ENCODE assay signal across 24 cellular contexts in genomic region chr21:46203203-46203600, GRCh38. TPM values are rescaled to one million over a fixed set of nuclear protein-coding genes. Genes with fewer than 3 reads are reported as not detected.
DNase-seq lines count a peak whose midpoint lies in the region; ATAC-seq and TF ChIP-seq lines count a peak whose summit lies in the region.
"Had no signal": no experiment of that assay in that cellular context is flagged by ENCODE, and none has a peak within 500 bp of the region (broad histone marks: within the 10 kb centered on the region; RNA-seq: fewer than 3 reads in every experiment).

No MANE protein-coding gene starts in this region.

- H3K4me1 ChIP-seq in HUES6 (ENCODE audit: control insufficient read depth, insufficient read depth, low read length): peaks cover 5% of the 10 kb centered on the region
- no peaks in the 10 kb centered on the region for H3K4me1 ChIP-seq in psoas muscle
- no peaks in the 10 kb centered on the region for H3K4me1 ChIP-seq in mucosa of descending colon (ENCODE audit: low read depth)
- H3K4me1 ChIP-seq: breast epithelium had no signal

- no peaks in the 10 kb centered on the region for H3K9me3 ChIP-seq in HUES6 (ENCODE audit: control insufficient read depth, insufficient read depth, low read depth, low read length)
- H3K9me3 ChIP-seq in psoas muscle: no peaks in the 10 kb centered on the region
- no peaks in the 10 kb centered on the region for H3K9me3 ChIP-seq in mucosa of descending colon
- H3K9me3 ChIP-seq: breast epithelium had no signal

- no peak for DNase-seq in activated CD4-positive, alpha-beta T cell treated with anti-CD3 and anti-CD28 coated beads, Interleukin-2, amount 10 ng/mL, durations not matched to agents 24 days and 14 days
- DNase-seq in activated CD4-positive, alpha-beta T cell treated with anti-CD3 and anti-CD28 coated beads for 1 hour: no peak
- DNase-seq in endothelial cell (ENCODE audit: low spot score) (no peak), psoas muscle (no peak), mucosa of descending colon (no peak), HFFc6 (no peak)
- DNase-seq: 8988T; activated naive CD4-positive, alpha-beta T cell; activated T-cell treated with anti-CD3 and anti-CD28 coated beads, Interleukin-2, amount 50 U/mL, for 4 hours; AML-193; DMS53; KG1; left colon; midbrain; NCI-H1417 treated with DMSO at 0.1 percent for 48 hours; NCI-H2081 treated with DMSO at 0.1 percent for 48 hours; NCI-H345; NCI-H748 treated with DMSO at 0.1 percent for 48 hours; RPMI8226 had no signal

- H3K27me3 Mint-ChIP-seq in activated CD4-positive, alpha-beta T cell treated with anti-CD3 and anti-CD28 coated beads, Interleukin-2, amount 10 ng/mL, durations not matched to agents 24 days and 14 days: no peaks in the 10 kb centered on the region
- H3K27me3 Mint-ChIP-seq in endothelial cell (ENCODE audit: unreplicated experiment) (peaks cover 2% of the 10 kb centered on the region), HFFc6 (ENCODE audit: insufficient read depth) (no peaks in the 10 kb centered on the region)

- no peaks in the 10 kb centered on the region for H3K9me3 Mint-ChIP-seq in activated CD4-positive, alpha-beta T cell treated with anti-CD3 and anti-CD28 coated beads, Interleukin-2, amount 10 ng/mL, durations not matched to agents 24 days and 14 days
- no peaks in the 10 kb centered on the region for H3K9me3 Mint-ChIP-seq in endothelial cell (ENCODE audit: unreplicated experiment)
- H3K9me3 Mint-ChIP-seq in HFFc6: no peaks in the 10 kb centered on the region
- H3K9me3 Mint-ChIP-seq: activated T-cell treated with anti-CD3 and anti-CD28 coated beads, Interleukin-2, amount 50 U/mL, for 4 hours; nephron had no signal

- no peak overlapping the region for H3K4me3 Mint-ChIP-seq in activated CD4-positive, alpha-beta T cell treated with anti-CD3 and anti-CD28 coated beads, Interleukin-2, amount 10 ng/mL, durations not matched to agents 24 days and 14 days
- H3K4me3 Mint-ChIP-seq in endothelial cell (ENCODE audit: unreplicated experiment): peak overlapping the region; percentile 26
- H3K4me3 Mint-ChIP-seq in HFFc6: no peak overlapping the region
- H3K4me3 Mint-ChIP-seq: activated T-cell treated with anti-CD3 and anti-CD28 coated beads, Interleukin-2, amount 50 U/mL, for 4 hours; nephron had no signal

- H3K4me3 ChIP-seq in HUES6 (ENCODE audit: low read depth, low read length) (no peak overlapping the region), psoas muscle (no peak overlapping the region), mucosa of descending colon (no peak overlapping the region)
- H3K4me3 ChIP-seq: breast epithelium had no signal

- H3K27ac ChIP-seq in HUES6 (ENCODE audit: low read depth, low read length) (peak overlapping the region; percentile 65; the same call in 1 of the 2 replicates), psoas muscle (peak overlapping the region; percentile 1)
- H3K27ac ChIP-seq: breast epithelium had no signal

- H3K4me1 Mint-ChIP-seq in activated CD4-positive, alpha-beta T cell treated with anti-CD3 and anti-CD28 coated beads, Interleukin-2, amount 10 ng/mL, durations not matched to agents 24 days and 14 days: no peaks in the 10 kb centered on the region
- H3K4me1 Mint-ChIP-seq in endothelial cell (ENCODE audit: unreplicated experiment) (peaks cover 2% of the 10 kb centered on the region), HFFc6 (ENCODE audit: low read depth) (peaks cover 15% of the 10 kb centered on the region)
- H3K4me1 Mint-ChIP-seq: nephron had no signal

- H3K27me3 ChIP-seq in HUES6 (ENCODE audit: control insufficient read depth, insufficient read depth, low read length) (no peaks in the 10 kb centered on the region), psoas muscle (ENCODE audit: insufficient read depth in 3 of 3, low read length in 2 of 3) (no peaks in the 10 kb centered on the region)
- H3K27me3 ChIP-seq: breast epithelium had no signal

- H3K36me3 Mint-ChIP-seq in activated CD4-positive, alpha-beta T cell treated with anti-CD3 and anti-CD28 coated beads, Interleukin-2, amount 10 ng/mL, durations not matched to agents 24 days and 14 days (ENCODE audit: low read depth): peaks cover 32% of the 10 kb centered on the region
- peaks cover 47% of the 10 kb centered on the region for H3K36me3 Mint-ChIP-seq in endothelial cell (ENCODE audit: low read depth, unreplicated experiment)
- peaks cover 35% of the 10 kb centered on the region for H3K36me3 Mint-ChIP-seq in HFFc6 (ENCODE audit: low read depth)

- 93 to 98% (median 96%) methylated on average over 8 of the region's 8 CpGs for WGBS in psoas muscle, 3 donors

- H3K36me3 ChIP-seq in HUES6 (ENCODE audit: control insufficient read depth, insufficient read depth, low read length): peaks cover 81% of the 10 kb centered on the region
- peaks cover 0 to 79% of the 10 kb centered on the region in 2 donors for H3K36me3 ChIP-seq in psoas muscle (ENCODE audit: insufficient read depth in 1 of 2, low read depth in 1 of 2)
- H3K36me3 ChIP-seq in mucosa of descending colon (ENCODE audit: low read depth): peaks cover 3% of the 10 kb centered on the region

- H3K9ac ChIP-seq in HUES6 (ENCODE audit: low read length): no peak overlapping the region

- intact Hi-C loops in activated CD4-positive, alpha-beta T cell treated with anti-CD3 and anti-CD28 coated beads, Interleukin-2, amount 10 ng/mL, durations not matched to agents 24 days and 14 days (cut with micrococcal nuclease): no loop called here
- intact Hi-C loops in psoas muscle (cut with DNase I): no loop called here
- intact Hi-C loops in mucosa of descending colon (cut with DNase I, micrococcal nuclease): no loop called here

- TF ChIP-seq CTCF in endothelial cell (IDR thresholded peaks at IDR 0.05; ENCODE audit: unreplicated experiment): no peak
- no peak for TF ChIP-seq CTCF in psoas muscle (IDR thresholded peaks at IDR 0.05)
- no peak for TF ChIP-seq CTCF in mucosa of descending colon (IDR thresholded peaks at IDR 0.05)
- TF ChIP-seq CTCF in HFFc6 (IDR thresholded peaks at IDR 0.05): no peak

- ATAC-seq in psoas muscle (no peak), mucosa of descending colon (no peak), HG02759 (IDR thresholded peaks at IDR 0.05; ENCODE audit: unreplicated experiment) (no peak)
- ATAC-seq: activated CD4-positive, CD25-positive, alpha-beta regulatory T cell treated with anti-CD3 and anti-CD28 coated beads, Interleukin-2, amount 50 U/mL, for 24 hours; activated T-cell treated with anti-CD3 and anti-CD28 coated beads, Interleukin-2, amount 50 U/mL, for 4 hours; left colon had no signal

- H3K27ac Mint-ChIP-seq in activated CD4-positive, alpha-beta T cell treated with anti-CD3 and anti-CD28 coated beads, Interleukin-2, amount 10 ng/mL, durations not matched to agents 24 days and 14 days: peak overlapping the region; percentile 67
- H3K27ac Mint-ChIP-seq in endothelial cell (ENCODE audit: unreplicated experiment) (peak overlapping the region; percentile 98), HFFc6 (no peak overlapping the region)
- H3K27ac Mint-ChIP-seq: nephron had no signal

RNA-seq across cellular contexts. Expression of gene SPATC1L, which starts 18.9 kb away (rescaled TPM):
- 10.8 and 12.0 TPM in 2 replicates for total RNA-seq in activated CD4-positive, alpha-beta T cell treated with anti-CD3 and anti-CD28 coated beads, Interleukin-2, amount 10 ng/mL, durations not matched to agents 24 days and 14 days
- total RNA-seq in endothelial cell (ENCODE audit: unreplicated experiment): 25.3 TPM
- 1 to 10 TPM; 1.9 to 4.6 (median 3.2) TPM for total RNA-seq in psoas muscle
- 1 to 10 TPM; 3.7 to 6.0 (median 4.6) TPM for polyA plus RNA-seq in psoas muscle
- total RNA-seq in mucosa of descending colon: 10 to 100 TPM in 1 of 3 donors, 1 to 10 TPM in 2; 4.6 to 10.9 (median 4.6) TPM
- total RNA-seq in HFFc6 (2021; fragmentation: NEBNext Ultra II Directional; extraction: Animal tissue kit (Norgen Biotek cat#: 25700)): 10 to 100 TPM; 11.3 to 14.7 (median 13.1) TPM

RNA-seq across cellular contexts. Expression of gene LSS, which starts 25.4 kb away (rescaled TPM):
- total RNA-seq in activated CD4-positive, alpha-beta T cell treated with anti-CD3 and anti-CD28 coated beads, Interleukin-2, amount 10 ng/mL, durations not matched to agents 24 days and 14 days: 19.7 and 23.1 TPM in 2 replicates
- total RNA-seq in endothelial cell (ENCODE audit: unreplicated experiment) (157 TPM), psoas muscle (10 to 100 TPM; 24.8 to 31.5 (median 30.4) TPM), mucosa of descending colon (10 to 100 TPM; 72.6 to 84.8 (median 81.1) TPM)
- 10 to 100 TPM; 10.7 to 19.3 (median 14.4) TPM for polyA plus RNA-seq in psoas muscle
- 10 to 100 TPM; 47.9 to 61.3 (median 50.6) TPM for total RNA-seq in HFFc6 (2021; fragmentation: NEBNext Ultra II Directional; extraction: Animal tissue kit (Norgen Biotek cat#: 25700))

RNA-seq across cellular contexts. Expression of gene FTCD, which starts 47.8 kb away (rescaled TPM):
- total RNA-seq in activated CD4-positive, alpha-beta T cell treated with anti-CD3 and anti-CD28 coated beads, Interleukin-2, amount 10 ng/mL, durations not matched to agents 24 days and 14 days: 0.30 and 0.43 TPM in 2 replicates
- 1.5 TPM for total RNA-seq in endothelial cell (ENCODE audit: unreplicated experiment)
- 1 to 10 TPM in 1 of 4 donors, under 1 TPM in 1, not detected in 2; 0.16 to 2.0 TPM for total RNA-seq in psoas muscle
- polyA plus RNA-seq in psoas muscle: under 1 TPM in 2 of 3 donors, not detected in 1; 0.03 to 0.09 TPM
- 1 to 10 TPM in 1 of 3 donors, under 1 TPM in 1, not detected in 1; 0.36 to 2.1 TPM for total RNA-seq in mucosa of descending colon
- total RNA-seq in HFFc6 (2021; fragmentation: NEBNext Ultra II Directional; extraction: Animal tissue kit (Norgen Biotek cat#: 25700)): 1 to 10 TPM in 1 of 6 experiments, under 1 TPM in 4, not detected in 1; 0.12 to 1.2 (median 0.17) TPM
